9 cellular contexts compared by ENCODE assay signal in the genomic region with DNA sequence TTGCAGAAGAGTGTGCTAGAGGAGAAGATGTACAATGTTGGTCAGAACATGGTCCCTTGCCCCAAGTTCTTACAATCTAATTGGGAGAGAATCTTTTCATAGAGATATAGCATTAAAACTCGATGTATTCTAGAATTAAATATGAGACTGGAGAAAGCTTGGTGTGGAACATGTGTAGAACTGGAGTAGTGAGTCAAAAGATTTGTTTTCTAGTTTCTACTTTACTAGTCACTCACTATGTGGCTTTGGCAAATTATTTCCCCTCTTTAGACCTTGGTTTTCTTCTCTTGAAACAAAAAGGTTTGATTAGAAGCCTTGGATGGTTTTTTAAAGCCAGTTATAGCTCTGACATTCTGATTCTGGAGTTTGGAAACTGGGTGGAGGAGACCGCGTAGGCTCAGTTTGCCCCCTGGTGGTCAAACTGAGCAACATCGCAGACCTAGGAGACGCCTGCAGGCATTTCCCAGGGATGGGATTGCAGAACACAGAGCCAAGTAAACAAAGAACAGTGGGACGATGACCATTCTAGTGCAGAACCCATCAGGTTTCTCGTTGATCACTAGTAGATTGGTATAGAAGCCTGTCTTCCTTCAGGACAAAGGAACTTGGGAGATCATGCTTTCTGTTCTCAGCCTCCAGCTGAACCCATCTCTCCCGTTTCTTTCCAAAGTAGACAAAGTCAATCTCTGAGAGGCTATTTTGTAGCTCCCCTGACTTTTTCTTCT. TPM values are rescaled to one million over a fixed set of nuclear protein-coding genes. Genes with fewer than 3 reads are reported as not detected.
A peak's percentile ranks its signal among the peaks of the same experiment; 100 is the strongest.
DNase-seq lines count a peak whose midpoint lies in the region; ATAC-seq and TF ChIP-seq lines count a peak whose summit lies in the region.
"Had no signal": no experiment of that assay in that cellular context is flagged by ENCODE, and none has a peak within 500 bp of the region (broad histone marks: within the 10 kb centered on the region; RNA-seq: fewer than 3 reads in every experiment).

No MANE protein-coding gene starts in this region.

- H3K9ac ChIP-seq in MM.1S (ENCODE audit: low read length) (no peak overlapping the region), colonic mucosa (ENCODE audit: low read depth in 2 of 2, low read length in 2 of 2) (no peak overlapping the region)

- no peak overlapping the region for H3K4me2 ChIP-seq in MM.1S (ENCODE audit: low read depth, low read length)

- no peaks in the 10 kb centered on the region for H3K36me3 ChIP-seq in MM.1S (replicated peaks; ENCODE audit: insufficient read depth, low read length)
- H3K36me3 ChIP-seq in colonic mucosa, result no peaks in the 10 kb centered on the region
- no peaks in the 10 kb centered on the region for H3K36me3 ChIP-seq in left lung
- H3K36me3 ChIP-seq in stomach, result no peaks in the 10 kb centered on the region

- H3K4me1 ChIP-seq in MM.1S (ENCODE audit: low read length) (no peaks in the 10 kb centered on the region), colonic mucosa (no peaks in the 10 kb centered on the region), left lung (peaks cover 0 to 4% of the 10 kb centered on the region in 2 donors), stomach (peaks cover 0 to 9% (median 4%) of the 10 kb centered on the region in 4 donors)

- no peak for DNase-seq in activated CD4-positive, CD25-positive, alpha-beta regulatory T cell treated with anti-CD3 and anti-CD28 coated beads, Interleukin-2, amount 50 U/mL, for 72 hours
- peak; percentile 31 for DNase-seq in MM.1S
- DNase-seq in T-helper 9 cell, result peak; percentile 27
- peak; percentile 36 for DNase-seq in colonic mucosa
- no peak for DNase-seq in left lung
- peak; percentile 57 for DNase-seq in stomach

- no peak for TF ChIP-seq POLR2A in stomach (IDR thresholded peaks at IDR 0.05)

- no peaks in the 10 kb centered on the region for H3K9me3 ChIP-seq in MM.1S (replicated peaks; ENCODE audit: insufficient read depth, low read length)
- no peaks in the 10 kb centered on the region for H3K9me3 ChIP-seq in colonic mucosa
- no peaks in the 10 kb centered on the region for H3K9me3 ChIP-seq in left lung
- no peaks in the 10 kb centered on the region for H3K9me3 ChIP-seq in stomach

- ATAC-seq in activated CD4-positive, CD25-positive, alpha-beta regulatory T cell treated with anti-CD3 and anti-CD28 coated beads, Interleukin-2, amount 50 U/mL, for 24 hours, result peak; percentile 70 to 79
- ATAC-seq in left lung (peak; percentile 95), GM18517 (IDR thresholded peaks at IDR 0.05; ENCODE audit: unreplicated experiment) (no peak)

- H3K27ac ChIP-seq in MM.1S (ENCODE audit: low read length), result no peak overlapping the region
- no peak overlapping the region for H3K27ac ChIP-seq in colonic mucosa
- no peak overlapping the region for H3K27ac ChIP-seq in left lung
- H3K27ac ChIP-seq in stomach, result no peak overlapping the region

- H3K27me3 ChIP-seq in MM.1S (replicated peaks; ENCODE audit: insufficient read depth, low read length) (no peaks in the 10 kb centered on the region), colonic mucosa (no peaks in the 10 kb centered on the region), left lung (peaks cover 0 to 5% of the 10 kb centered on the region in 2 donors), stomach (no peaks in the 10 kb centered on the region)

- no peak for TF ChIP-seq EP300 in stomach (IDR thresholded peaks at IDR 0.05)

- H2AFZ ChIP-seq in MM.1S (ENCODE audit: low read length), result no peak overlapping the region

- H3K79me2 ChIP-seq in MM.1S (ENCODE audit: low read length), result no peaks in the 10 kb centered on the region

- H3K9me2 ChIP-seq in MM.1S (replicated peaks; ENCODE audit: insufficient read depth, low read length), result no peaks in the 10 kb centered on the region

- intact Hi-C loops in colonic mucosa (cut with DNase I), result no loop called here
- intact Hi-C loops in left lung (cut with DNase I), result no loop called here
- intact Hi-C loops in stomach (cut with DNase I; ENCODE audit: low total_unique reads), result loop anchor here (10.0 kb wide), 1 partner anchor 125 kb away; no protein-coding TSS in a partner anchor

- H3K4me3 ChIP-seq in MM.1S (ENCODE audit: low read length) (no peak overlapping the region), colonic mucosa (no peak overlapping the region), left lung (no peak overlapping the region), stomach (no peak overlapping the region)

- H3F3A ChIP-seq in MM.1S (ENCODE audit: insufficient read depth, low read length), result no peaks in the 10 kb centered on the region

- 16 to 22% (median 17%) methylated on average over 8 of the region's 8 CpGs for WGBS in stomach, 5 donors

- TF ChIP-seq CTCF in MM.1S (IDR thresholded peaks at IDR 0.05; ENCODE audit: low read length), result peak; percentile 94
- peak; percentile 87 for TF ChIP-seq CTCF in colonic mucosa (IDR thresholded peaks at IDR 0.05)
- peak; percentile 92 to 98 for TF ChIP-seq CTCF in left lung (IDR thresholded peaks at IDR 0.05)
- TF ChIP-seq CTCF in stomach (IDR thresholded peaks at IDR 0.05), result peak in 5 of 7 experiments; percentile 72 to 89 (median 86)

- H4K20me1 ChIP-seq in MM.1S (ENCODE audit: insufficient read depth, low read length), result no peaks in the 10 kb centered on the region

RNA-seq across cellular contexts. Expression of gene CHRDL2, which starts 8.5 kb away (rescaled TPM):
- total RNA-seq in colonic mucosa, result 10 to 100 TPM in 1 of 2 donors, under 1 TPM in 1; 0.42 to 26.5 TPM
- total RNA-seq in left lung, result 1 to 10 TPM; 1.3 to 5.2 TPM
- 10 to 100 TPM in 2 of 5 donors, 1 to 10 TPM in 2, under 1 TPM in 1; 0.92 to 14.6 (median 7.2) TPM for total RNA-seq in stomach
- 10 to 100 TPM in 1 of 3 donors, 1 to 10 TPM in 1, not detected in 1; 5.4 to 38.4 TPM for polyA plus RNA-seq in stomach
- total RNA-seq: glomerular endothelial cell had no signal

RNA-seq across cellular contexts. Expression of gene RNF169, which starts 8.9 kb away (rescaled TPM):
- total RNA-seq in colonic mucosa (10 to 100 TPM; 12.4 to 13.2 TPM), left lung (10 to 100 TPM; 19.4 to 23.6 TPM), stomach (10 to 100 TPM in 3 of 5 donors, 1 to 10 TPM in 2; 7.0 to 28.1 (median 14.5) TPM)
- polyA plus RNA-seq in stomach, result 1 to 10 TPM; 2.1 to 2.9 (median 2.6) TPM

Comparison
In these comparisons a context has a peak if more than half of its experiments do, and no peak if none do; other contexts are left out.
1. DNase-seq: peak in MM.1S (single experiment), T-helper 9 cell (single experiment), colonic mucosa (single experiment) and stomach (single experiment); none in activated CD4-positive, CD25-positive, alpha-beta regulatory T cell treated with anti-CD3 and anti-CD28 coated beads, Interleukin-2, amount 50 U/mL, for 72 hours (single experiment) and left lung (0 of 2).
2. Peak in every context shown above with its lines, with median percentiles within 50 percentile points of each other: CTCF ChIP-seq.